Comparison of ENCODE assay signal across 12 cellular contexts in the genomic region with DNA sequence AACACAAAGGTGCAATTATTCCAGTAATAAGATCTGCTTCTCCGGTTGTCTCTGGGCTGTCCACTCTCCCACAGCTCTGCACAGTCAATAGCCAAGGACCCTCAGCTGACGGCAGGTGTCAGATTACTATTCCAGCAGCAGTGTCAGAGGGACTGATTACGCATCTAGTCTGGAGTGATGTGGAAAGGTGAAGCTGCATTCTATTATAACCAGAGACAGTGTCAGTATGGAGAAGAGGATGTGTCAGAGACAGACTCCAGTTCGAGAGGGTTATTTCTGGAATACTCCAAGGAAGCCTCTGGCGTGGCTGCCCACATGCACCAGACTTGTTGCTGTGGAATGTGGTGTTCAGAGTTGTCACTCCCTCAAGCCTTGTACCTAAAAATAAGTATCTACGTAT.
DNase-seq lines count a peak whose midpoint lies in the region; ATAC-seq and TF ChIP-seq lines count a peak whose summit lies in the region.
"Had no signal": no experiment of that assay in that cellular context is flagged by ENCODE, and none has a peak within 500 bp of the region (broad histone marks: within the 10 kb centered on the region; RNA-seq: fewer than 3 reads in every experiment).

No MANE protein-coding gene starts in this region.

- H3K36me3 ChIP-seq in brain microvascular endothelial cell (replicated peaks): no peaks in the 10 kb centered on the region
- no peaks in the 10 kb centered on the region for H3K36me3 ChIP-seq in mesodermal cell (ENCODE audit: control insufficient read depth, insufficient read depth, low read length)
- no peaks in the 10 kb centered on the region for H3K36me3 ChIP-seq in lower lobe of right lung
- H3K36me3 ChIP-seq: colonic mucosa, gastrocnemius medialis had no signal

- in situ Hi-C loops in brain microvascular endothelial cell (cut with HindIII; ENCODE audit: low pct_ligation_motif_present, low sequenced_read_pairs): no loop called here

- TF ChIP-seq CTCF in brain microvascular endothelial cell (IDR thresholded peaks at IDR 0.05; ENCODE audit: low read depth, low read length, missing control alignments) (no peak), GM20000 (IDR thresholded peaks at IDR 0.05; ENCODE audit: extremely low read depth, missing control alignments) (no peak), lower lobe of right lung (IDR thresholded peaks at IDR 0.05) (no peak)

- no peaks in the 10 kb centered on the region for H3K27me3 ChIP-seq in brain microvascular endothelial cell (replicated peaks)
- no peaks in the 10 kb centered on the region for H3K27me3 ChIP-seq in lower lobe of right lung (ENCODE audit: low read depth)
- H3K27me3 ChIP-seq: colonic mucosa, gastrocnemius medialis had no signal

- H3K9me3 ChIP-seq in mesodermal cell (ENCODE audit: control insufficient read depth, low read length) (peaks cover 3% of the 10 kb centered on the region), lower lobe of right lung (no peaks in the 10 kb centered on the region)
- H3K9me3 ChIP-seq: colonic mucosa had no signal

- H3K4me3 ChIP-seq in brain microvascular endothelial cell (ENCODE audit: low read depth, low read length): no peak overlapping the region
- no peak overlapping the region for H3K4me3 ChIP-seq in mesodermal cell (ENCODE audit: extremely low read depth, insufficient read depth, low read length, poor library complexity, severe bottlenecking)
- H3K4me3 ChIP-seq in lower lobe of right lung: no peak overlapping the region
- H3K4me3 ChIP-seq: colonic mucosa, gastrocnemius medialis had no signal

- H3K27ac ChIP-seq in brain microvascular endothelial cell (peak overlapping the region; percentile 64), mesodermal cell (ENCODE audit: low read depth, low read length, severe bottlenecking) (peak overlapping the region; percentile 0), lower lobe of right lung (no peak overlapping the region)
- H3K27ac ChIP-seq: colonic mucosa, gastrocnemius medialis had no signal

- DNase-seq in DMS53 treated with DMSO at 0.1 percent for 48 hours (lab: John Stamatoyannopoulos, UW; ENCODE audit: unreplicated experiment) (peak; percentile 83), NCI-H2029 treated with DMSO at 0.1 percent for 48 hours (lab: John Stamatoyannopoulos, UW) (peak; percentile 73), brain microvascular endothelial cell (peak; percentile 85), SIG-M5 (lab: John Stamatoyannopoulos, UW) (no peak), GM20000 (ENCODE audit: low spot score) (no peak), lower lobe of right lung (no peak)
- no peak for DNase-seq in stimulated activated naive CD4-positive, alpha-beta T cell (lab: John Stamatoyannopoulos, UW)
- DNase-seq: activated T-cell treated with anti-CD3 and anti-CD28 coated beads, Interleukin-2, amount 50 U/mL, for 72 hours; colonic mucosa; gastrocnemius medialis; stimulated activated CD8-positive, alpha-beta memory T cell treated with anti-CD3 and anti-CD28 coated beads, Interleukin-4, amount 100 ng/mL, for 48 hours had no signal

- no peak for ATAC-seq in lower lobe of right lung
- ATAC-seq: activated T-cell treated with anti-CD3 and anti-CD28 coated beads, Interleukin-2, amount 50 U/mL, for 72 hours had no signal

- 70 to 79% methylated on average over 4 of the region's 6 CpGs for WGBS in mesodermal cell (ENCODE audit: insufficient coverage in 2 of 2), 2 experiments

- intact Hi-C loops in lower lobe of right lung (cut with DNase I): no loop called here

- H3K4me1 ChIP-seq in mesodermal cell (ENCODE audit: control insufficient read depth, insufficient read depth, low read length, poor library complexity, severe bottlenecking) (peaks cover 26% of the 10 kb centered on the region), lower lobe of right lung (no peaks in the 10 kb centered on the region)
- H3K4me1 ChIP-seq: colonic mucosa, gastrocnemius medialis had no signal

Comparison
In these comparisons a context has a peak if more than half of its experiments do, and no peak if none do; other contexts are left out.
1. DNase-seq: peak in DMS53 treated with DMSO at 0.1 percent for 48 hours (single experiment), NCI-H2029 treated with DMSO at 0.1 percent for 48 hours (single experiment) and brain microvascular endothelial cell (single experiment); none in stimulated activated naive CD4-positive, alpha-beta T cell (0 of 6), SIG-M5 (single experiment), GM20000 (single experiment) and lower lobe of right lung (single experiment).